ENCODE assay signal across 8 cellular contexts in genomic region chr1:3069491-3070303, GRCh38. TPM values are rescaled to one million over a fixed set of nuclear protein-coding genes. Genes with fewer than 3 reads are reported as not detected.
DNase-seq lines count a peak whose midpoint lies in the region; ATAC-seq, FAIRE-seq and TF ChIP-seq lines count a peak whose summit lies in the region.

No MANE protein-coding gene starts in this region.

- in situ Hi-C loops in GM12878 (cut with MboI): no loop called here
- in situ Hi-C loops in gastrocnemius medialis (cut with MboI; ENCODE audit: low sequenced_read_pairs in 4 of 4): no loop called here

- H3K9me3 ChIP-seq in BLaER1: no peaks in the 10 kb centered on the region
- no peaks in the 10 kb centered on the region for H3K9me3 ChIP-seq in GM12878 (replicated peaks; ENCODE audit: control insufficient read depth, insufficient read depth, low read length)
- H3K9me3 ChIP-seq in iPS-18a (ENCODE audit: control insufficient read depth, low read depth, low read length): no peaks in the 10 kb centered on the region
- H3K9me3 ChIP-seq in gastrocnemius medialis: no peaks in the 10 kb centered on the region

- WGBS in GM12878 (ENCODE audit: insufficient coverage, insufficient replicate concordance, low lambda C conversion rate, missing lambda C conversion rate): 7% methylated on average over 20 of the region's 91 CpGs

- DNase-seq in HuH-7 (ENCODE audit: low spot score) (peak; percentile 92), GM12878 (ENCODE audit: low read depth, low spot score) (no peak), gastrocnemius medialis (no peak), GM19238 (ENCODE audit: insufficient read length, low spot score) (no peak), mesenteric fat pad (ENCODE audit: low spot score) (no peak)
- DNase-seq in stimulated activated naive CD4-positive, alpha-beta T cell (lab: John Stamatoyannopoulos, UW): no peak

- H3K4me2 ChIP-seq in BLaER1: peak overlapping the region; percentile 97
- peak overlapping the region; percentile 33; the same call in 1 of the 2 replicates for H3K4me2 ChIP-seq in GM12878 (ENCODE audit: control insufficient read depth, insufficient read depth)

- TF ChIP-seq CTCF in GM12878 (IDR thresholded peaks at IDR 0.05 in 2 of 3, conservative IDR thresholded peaks at IDR 0.05 in 1 of 3; ENCODE audit: control insufficient read depth in 2 of 3, extremely low read depth in 1 of 3, insufficient read depth in 1 of 3, low read depth in 3 of 3, low read length in 3 of 3) (no peak), gastrocnemius medialis (IDR thresholded peaks at IDR 0.05 in 4 of 5, conservative IDR thresholded peaks at IDR 0.05 in 1 of 5) (no peak)

- intact Hi-C loops in GM12878 (cut with micrococcal nuclease; ENCODE audit: unreplicated experiment) (no loop called here), gastrocnemius medialis (cut with DNase I; ENCODE audit: low total_unique reads) (loop anchor here (1.0 kb wide), 1 partner anchor 215 kb away; no protein-coding TSS in a partner anchor)

- no peak for FAIRE-seq in GM12878 (lab: Jason Lieb, UNC)

- H3K4me1 ChIP-seq in BLaER1: peaks cover 6% of the 10 kb centered on the region
- H3K4me1 ChIP-seq in GM12878 (ENCODE audit: control insufficient read depth, insufficient read depth, low read length): no peaks in the 10 kb centered on the region
- peaks cover 22% of the 10 kb centered on the region for H3K4me1 ChIP-seq in iPS-18a (ENCODE audit: control insufficient read depth, low read depth, low read length)
- peaks cover 0 to 11% of the 10 kb centered on the region in 2 donors for H3K4me1 ChIP-seq in gastrocnemius medialis

- H3K4me3 ChIP-seq in BLaER1 (peak overlapping the region; percentile 77), GM12878 (no peak overlapping the region), iPS-18a (ENCODE audit: low read length) (peak overlapping the region; percentile 43), gastrocnemius medialis (peak overlapping the region; percentile 49 to 63 (median 59))

- CTCF ChIA-PET in GM12878 (lab: Yijun Ruan, JAX): no interaction called here

- H2AFZ ChIP-seq in GM12878 (ENCODE audit: control insufficient read depth, low read depth, low read length): no peak overlapping the region

- no peak overlapping the region for H3K27ac ChIP-seq in BLaER1
- no peak overlapping the region for H3K27ac ChIP-seq in GM12878 (ENCODE audit: control insufficient read depth, insufficient read depth)
- H3K27ac ChIP-seq in iPS-18a (ENCODE audit: low read length): no peak overlapping the region
- H3K27ac ChIP-seq in gastrocnemius medialis: peak overlapping the region in 1 of 4 donors; percentile 43

- RAD21 ChIA-PET in GM12878 (lab: Charles Lee; ENCODE audit: unreplicated experiment): no interaction called here

- TF ChIP-seq POLR2A in GM12878 (IDR thresholded peaks at IDR 0.05; ENCODE audit: low read depth, low read length): no peak
- no peak for TF ChIP-seq POLR2A in gastrocnemius medialis (IDR thresholded peaks at IDR 0.05)

- SMC1A ChIA-PET in GM12878 (lab: Charles Lee; ENCODE audit: uncharacterized antibody, unreplicated experiment): no interaction called here

- no peak for TF ChIP-seq RAD21 in GM12878 (IDR thresholded peaks at IDR 0.05; ENCODE audit: insufficient read depth, low read depth, low read length)

- H3K9ac ChIP-seq in BLaER1: peak overlapping the region; percentile 38; the same call in 1 of the 2 replicates
- H3K9ac ChIP-seq in GM12878 (ENCODE audit: control insufficient read depth, insufficient read depth, low read length): no peak overlapping the region
- no peak overlapping the region for H3K9ac ChIP-seq in iPS-18a (ENCODE audit: low read length)

- no peak for ATAC-seq in GM12878
- ATAC-seq in gastrocnemius medialis: peak in 1 of 2 donors; percentile 55

- no peak for TF ChIP-seq EP300 in GM12878 (IDR thresholded peaks at IDR 0.05; ENCODE audit: borderline replicate concordance in 1 of 2, control insufficient read depth in 1 of 2, low read depth in 2 of 2, low read length in 2 of 2)

- POLR2A ChIA-PET in GM12878 (lab: Charles Lee): no interaction called here

- H4K20me1 ChIP-seq in BLaER1 (peaks cover 83% of the 10 kb centered on the region), GM12878 (ENCODE audit: control insufficient read depth, insufficient read depth) (no peaks in the 10 kb centered on the region)

- H3K27me3 ChIP-seq in BLaER1 (peaks cover 99% of the 10 kb centered on the region), GM12878 (replicated peaks in 1 of 2; ENCODE audit: control insufficient read depth in 2 of 2, insufficient read depth in 2 of 2, low read length in 1 of 2) (no peaks in the 10 kb centered on the region; a peak in 4 of 4 replicates), iPS-18a (ENCODE audit: control insufficient read depth, insufficient read depth, low read length) (peaks cover 94% of the 10 kb centered on the region), gastrocnemius medialis (peaks cover 76 to 88% (median 80%) of the 10 kb centered on the region in 3 donors)

- no peaks in the 10 kb centered on the region for H3K79me2 ChIP-seq in GM12878 (ENCODE audit: control insufficient read depth, insufficient read depth, low read length)

- H3K36me3 ChIP-seq in BLaER1: no peaks in the 10 kb centered on the region
- H3K36me3 ChIP-seq in GM12878 (ENCODE audit: control insufficient read depth in 2 of 2, insufficient read depth in 2 of 2, low read length in 1 of 2): no peaks in the 10 kb centered on the region
- no peaks in the 10 kb centered on the region for H3K36me3 ChIP-seq in iPS-18a (ENCODE audit: control insufficient read depth, low read depth, low read length)
- no peaks in the 10 kb centered on the region for H3K36me3 ChIP-seq in gastrocnemius medialis

- BruUV-seq in GM12878 (replicated peaks; lab: Mats Ljungman, UMichigan): no TSS peak

TF ChIP-seq in GM12878, 131 proteins besides CTCF, POLR2A, EP300 and RAD21:
- TF ChIP-seq MTA2 (IDR thresholded peaks at IDR 0.05; ENCODE audit: low read depth): no peak

RNA-seq across cellular contexts. Expression of gene PRDM16, which starts 0.7 kb away (rescaled TPM):
- total RNA-seq in GM12878 (2013; cell fraction: nucleolus; rRNA removed): not detected in 2 replicates
- total RNA-seq in GM12878 (2014; rRNA removed) (not detected in 2 replicates), GM12878 (2014; rRNA removed; fragmentation: Illumina TruSeq; extraction: Trizol) (not detected in 2 replicates), GM12878 (2021) (0.03 and 0.27 TPM in 2 replicates), gastrocnemius medialis (under 1 TPM; 0.03 to 0.19 (median 0.17) TPM), mesenteric fat pad (3.9 TPM)
- polyA plus RNA-seq in GM12878 (2011; ENCODE audit: low read depth): not detected
- polyA plus RNA-seq in GM12878 (2011; rRNA removed) (not detected in 2 replicates), GM12878 (2014; fragmentation: Illumina TruSeq; extraction: Trizol) (not detected in 2 replicates), GM12878 (2014; fragmentation: Nextera tagmentation; extraction: Ambion mirVana) (not detected), GM12878 (2014; rRNA removed) (not detected in 2 replicates), GM12878 (2016; fragmentation: Nextera tagmentation; extraction: Ambion mirVana) (not detected)
- polyA plus RNA-seq in GM12878 (2011; cell fraction: cytosol; rRNA removed): not detected in 2 replicates
- not detected in 2 replicates for polyA plus RNA-seq in GM12878 (2011; cell fraction: nucleus; rRNA removed)
- polyA plus RNA-seq in GM12878 (2012): not detected in 2 replicates
- polyA minus RNA-seq in GM12878 (2011; rRNA and poly(A)+ RNA removed): not detected in 2 replicates
- polyA minus RNA-seq in GM12878 (2011; cell fraction: cytosol; rRNA and poly(A)+ RNA removed): not detected in 2 replicates
- not detected in 2 replicates for polyA minus RNA-seq in GM12878 (2011; cell fraction: nucleus; rRNA and poly(A)+ RNA removed)

RNA-seq across cellular contexts. Expression of gene ACTRT2, which starts 48.4 kb away (rescaled TPM):
- not detected in 2 replicates for total RNA-seq in GM12878 (2013; cell fraction: nucleolus; rRNA removed)
- total RNA-seq in GM12878 (2014; rRNA removed): not detected in 2 replicates
- total RNA-seq in GM12878 (2014; rRNA removed; fragmentation: Illumina TruSeq; extraction: Trizol): not detected in 2 replicates
- not detected in 2 replicates for total RNA-seq in GM12878 (2021)
- not detected for polyA plus RNA-seq in GM12878 (2011; ENCODE audit: low read depth)
- not detected in 2 replicates for polyA plus RNA-seq in GM12878 (2011; rRNA removed)
- not detected in 2 replicates for polyA plus RNA-seq in GM12878 (2011; cell fraction: cytosol; rRNA removed)
- polyA plus RNA-seq in GM12878 (2011; cell fraction: nucleus; rRNA removed): not detected in 2 replicates
- not detected in 2 replicates for polyA plus RNA-seq in GM12878 (2012)
- not detected in 2 replicates for polyA plus RNA-seq in GM12878 (2014; fragmentation: Illumina TruSeq; extraction: Trizol)
- not detected for polyA plus RNA-seq in GM12878 (2014; fragmentation: Nextera tagmentation; extraction: Ambion mirVana)
- polyA plus RNA-seq in GM12878 (2014; rRNA removed): not detected in 2 replicates
- polyA plus RNA-seq in GM12878 (2016; fragmentation: Nextera tagmentation; extraction: Ambion mirVana): not detected
- not detected in 2 replicates for polyA minus RNA-seq in GM12878 (2011; rRNA and poly(A)+ RNA removed)
- polyA minus RNA-seq in GM12878 (2011; cell fraction: cytosol; rRNA and poly(A)+ RNA removed): not detected in 2 replicates
- polyA minus RNA-seq in GM12878 (2011; cell fraction: nucleus; rRNA and poly(A)+ RNA removed): not detected in 2 replicates
- not detected for total RNA-seq in gastrocnemius medialis
- total RNA-seq in mesenteric fat pad: not detected
